ENCODE assay signal across 8 cellular contexts in genomic region chr9:130054820-130055219, GRCh38. TPM values are rescaled to one million over a fixed set of nuclear protein-coding genes. Genes with fewer than 3 reads are reported as not detected.
DNase-seq lines count a peak whose midpoint lies in the region; ATAC-seq and TF ChIP-seq lines count a peak whose summit lies in the region.

No MANE protein-coding gene starts in this region.

- H3K9me3 Mint-ChIP-seq in T-cell, result no peaks in the 10 kb centered on the region

- no peak for ATAC-seq in T-cell (replicated peaks in 1 of 4)
- no peak for ATAC-seq in HG02973 (IDR thresholded peaks at IDR 0.05; ENCODE audit: unreplicated experiment)

- peak overlapping the region; percentile 88 to 92 (median 92) for H3K4me3 Mint-ChIP-seq in T-cell

- peak overlapping the region; percentile 86 for H3K4me3 ChIP-seq in GM12864 (ENCODE audit: low read depth, low read length)
- peak overlapping the region; percentile 90 to 98 for H3K4me3 ChIP-seq in foreskin fibroblast (ENCODE audit: low read depth in 1 of 2, low read length in 2 of 2)
- H3K4me3 ChIP-seq in skeletal muscle cell (ENCODE audit: low read depth, low read length), result peak overlapping the region; percentile 95

- POLR2A ChIA-PET in T-cell (lab: Charles Lee), result no interaction called here

- no peaks in the 10 kb centered on the region for H3K27me3 Mint-ChIP-seq in T-cell

- CTCF ChIA-PET in T-cell (lab: Charles Lee), result interaction anchor here in 1 of 2 donors (0.6 kb wide), 1 partner anchor 15 kb away, joined by 4 read pairs; no protein-coding TSS in a partner anchor

- peak overlapping the region in 1 of 2 donors; percentile 89 for H3K27ac Mint-ChIP-seq in T-cell

- H3K36me3 Mint-ChIP-seq in T-cell, result peaks cover 7% of the 10 kb centered on the region

- no peak for DNase-seq in GM12864 (ENCODE audit: low read depth)
- no peak for DNase-seq in T-cell
- no peak for DNase-seq in foreskin fibroblast
- no peak for DNase-seq in skeletal muscle cell (ENCODE audit: low read depth)
- DNase-seq in ureter (ENCODE audit: low spot score), result no peak
- DNase-seq in T-helper 9 cell, result no peak
- no peak for DNase-seq in SKM-1 treated with dmso at 0.1 percent for 144 hours (lab: John Stamatoyannopoulos, UW; ENCODE audit: unreplicated experiment)

- peaks cover 35 to 40% (median 37%) of the 10 kb centered on the region in 3 donors for H3K4me1 Mint-ChIP-seq in T-cell

- TF ChIP-seq CTCF in GM12864 (IDR thresholded peaks at IDR 0.05; ENCODE audit: low read depth, low read length, missing control alignments), result no peak
- no peak for TF ChIP-seq CTCF in foreskin fibroblast (IDR thresholded peaks at IDR 0.05; ENCODE audit: low read depth, low read length)

RNA-seq across cellular contexts. Expression of gene GPR107, which starts 1.1 kb away (rescaled TPM):
- 10 to 100 TPM; 21.3 to 29.1 (median 22.1) TPM for total RNA-seq in T-cell
- total RNA-seq in ureter, result 48.2 TPM

RNA-seq across cellular contexts. Expression of gene FNBP1, which starts 11.8 kb away (rescaled TPM):
- 100 to 1,000 TPM; 166 to 211 (median 182) TPM for total RNA-seq in T-cell
- total RNA-seq in ureter, result 71.7 TPM
